In the genomic region with DNA sequence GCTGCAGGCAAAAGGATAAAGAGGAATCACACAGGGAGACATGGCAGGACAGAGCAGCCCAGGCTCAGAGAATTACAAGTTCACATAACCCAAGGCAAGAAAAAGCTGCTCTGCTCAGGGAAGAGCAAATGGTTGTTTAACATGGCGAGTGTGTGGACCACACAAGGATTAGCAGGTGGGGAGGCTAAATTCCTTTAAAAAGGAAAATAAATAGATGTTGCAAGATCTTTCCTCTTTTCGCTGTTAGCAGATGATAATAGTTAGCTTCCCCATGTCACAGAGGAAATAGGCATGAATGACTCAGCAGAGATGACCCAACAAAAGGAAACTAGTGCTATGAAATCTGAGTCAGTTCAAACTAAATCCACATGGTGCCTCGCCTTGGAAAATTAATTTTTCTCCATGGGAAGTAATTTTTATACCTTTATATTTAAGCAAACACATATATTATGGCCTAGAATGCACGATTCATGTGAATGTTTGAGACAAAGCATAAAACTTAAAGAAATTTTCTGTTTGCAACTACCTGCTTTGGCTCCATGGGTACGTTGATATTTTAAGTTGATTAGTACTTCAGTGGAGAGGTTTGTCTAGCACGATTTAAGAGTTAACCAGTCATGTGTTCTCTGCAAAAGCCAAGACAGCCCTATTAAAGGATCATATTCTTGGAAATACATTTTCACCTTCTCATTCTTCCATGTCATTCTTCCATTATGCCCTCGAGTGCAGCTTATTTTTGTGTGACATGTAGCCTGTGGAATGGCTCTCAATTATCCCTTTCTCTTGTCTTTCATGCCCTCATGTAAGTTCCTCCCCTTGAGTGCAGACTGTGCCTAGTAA, we compare ENCODE assay signal across 1 cellular context.
TF ChIP-seq lines count a peak whose summit lies in the region.

No MANE protein-coding gene starts in this region.

TF ChIP-seq in K562, 482 proteins besides CTCF, POLR2A, EP300 and RAD21 (continues in another document):
- TF ChIP-seq, protein P1, sequence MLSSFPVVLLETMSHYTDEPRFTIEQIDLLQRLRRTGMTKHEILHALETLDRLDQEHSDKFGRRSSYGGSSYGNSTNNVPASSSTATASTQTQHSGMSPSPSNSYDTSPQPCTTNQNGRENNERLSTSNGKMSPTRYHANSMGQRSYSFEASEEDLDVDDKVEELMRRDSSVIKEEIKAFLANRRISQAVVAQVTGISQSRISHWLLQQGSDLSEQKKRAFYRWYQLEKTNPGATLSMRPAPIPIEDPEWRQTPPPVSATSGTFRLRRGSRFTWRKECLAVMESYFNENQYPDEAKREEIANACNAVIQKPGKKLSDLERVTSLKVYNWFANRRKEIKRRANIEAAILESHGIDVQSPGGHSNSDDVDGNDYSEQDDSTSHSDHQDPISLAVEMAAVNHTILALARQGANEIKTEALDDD (IDR thresholded peaks at IDR 0.05), result peak; percentile 77
- TF ChIP-seq ZBTB8A (IDR thresholded peaks at IDR 0.05; ENCODE audit: partially characterized antibody), result no peak
- TF ChIP-seq GATA2 (CRISPR knock-in tag; IDR thresholded peaks at IDR 0.05), result no peak
- TF ChIP-seq GABPA (tag; conservative IDR thresholded peaks at IDR 0.05; ENCODE audit: low read depth), result peak; percentile 49
- 0 out of 2 replicates have a peak, but pooled peaks have one; percentile 16 for TF ChIP-seq DMBX1 (CRISPR knock-in tag; IDR thresholded peaks at IDR 0.05; ENCODE audit: borderline replicate concordance)
- no peak for TF ChIP-seq ZKSCAN1 (IDR thresholded peaks at IDR 0.05; ENCODE audit: low read depth, low read length)
- TF ChIP-seq POLR2H (tag; IDR thresholded peaks at IDR 0.05; ENCODE audit: low read depth), result peak; percentile 81
- TF ChIP-seq, protein P2, sequence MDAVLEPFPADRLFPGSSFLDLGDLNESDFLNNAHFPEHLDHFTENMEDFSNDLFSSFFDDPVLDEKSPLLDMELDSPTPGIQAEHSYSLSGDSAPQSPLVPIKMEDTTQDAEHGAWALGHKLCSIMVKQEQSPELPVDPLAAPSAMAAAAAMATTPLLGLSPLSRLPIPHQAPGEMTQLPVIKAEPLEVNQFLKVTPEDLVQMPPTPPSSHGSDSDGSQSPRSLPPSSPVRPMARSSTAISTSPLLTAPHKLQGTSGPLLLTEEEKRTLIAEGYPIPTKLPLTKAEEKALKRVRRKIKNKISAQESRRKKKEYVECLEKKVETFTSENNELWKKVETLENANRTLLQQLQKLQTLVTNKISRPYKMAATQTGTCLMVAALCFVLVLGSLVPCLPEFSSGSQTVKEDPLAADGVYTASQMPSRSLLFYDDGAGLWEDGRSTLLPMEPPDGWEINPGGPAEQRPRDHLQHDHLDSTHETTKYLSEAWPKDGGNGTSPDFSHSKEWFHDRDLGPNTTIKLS (IDR thresholded peaks at IDR 0.05; ENCODE audit: borderline replicate concordance, low read depth), result no peak
- no peak for TF ChIP-seq XRCC5 (IDR thresholded peaks at IDR 0.05; ENCODE audit: low read depth, low read length)
- TF ChIP-seq HDAC3 (IDR thresholded peaks at IDR 0.05; ENCODE audit: borderline replicate concordance, partially characterized antibody), result no peak
- no peak for TF ChIP-seq PHF20 (IDR thresholded peaks at IDR 0.05; ENCODE audit: partially characterized antibody)
- TF ChIP-seq ZFP30 (CRISPR knock-in tag; IDR thresholded peaks at IDR 0.05; ENCODE audit: borderline replicate concordance), result no peak
- TF ChIP-seq, protein P3, sequence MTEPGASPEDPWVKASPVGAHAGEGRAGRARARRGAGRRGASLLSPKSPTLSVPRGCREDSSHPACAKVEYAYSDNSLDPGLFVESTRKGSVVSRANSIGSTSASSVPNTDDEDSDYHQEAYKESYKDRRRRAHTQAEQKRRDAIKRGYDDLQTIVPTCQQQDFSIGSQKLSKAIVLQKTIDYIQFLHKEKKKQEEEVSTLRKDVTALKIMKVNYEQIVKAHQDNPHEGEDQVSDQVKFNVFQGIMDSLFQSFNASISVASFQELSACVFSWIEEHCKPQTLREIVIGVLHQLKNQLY (CRISPR knock-in tag; conservative IDR thresholded peaks at IDR 0.05), result no peak
- peak; percentile 88 for TF ChIP-seq BACH1 (tag; IDR thresholded peaks at IDR 0.05)
- no peak for TF ChIP-seq THAP7 (CRISPR knock-in tag; IDR thresholded peaks at IDR 0.05)
- no peak for TF ChIP-seq USF1 (CRISPR knock-in tag; IDR thresholded peaks at IDR 0.05)
- TF ChIP-seq YBX1 (IDR thresholded peaks at IDR 0.05), result no peak
- no peak for TF ChIP-seq ZNF830 (CRISPR knock-in tag; IDR thresholded peaks at IDR 0.05)
- TF ChIP-seq ZNF655 (CRISPR knock-in tag; IDR thresholded peaks at IDR 0.05), result no peak
- TF ChIP-seq, protein P4, sequence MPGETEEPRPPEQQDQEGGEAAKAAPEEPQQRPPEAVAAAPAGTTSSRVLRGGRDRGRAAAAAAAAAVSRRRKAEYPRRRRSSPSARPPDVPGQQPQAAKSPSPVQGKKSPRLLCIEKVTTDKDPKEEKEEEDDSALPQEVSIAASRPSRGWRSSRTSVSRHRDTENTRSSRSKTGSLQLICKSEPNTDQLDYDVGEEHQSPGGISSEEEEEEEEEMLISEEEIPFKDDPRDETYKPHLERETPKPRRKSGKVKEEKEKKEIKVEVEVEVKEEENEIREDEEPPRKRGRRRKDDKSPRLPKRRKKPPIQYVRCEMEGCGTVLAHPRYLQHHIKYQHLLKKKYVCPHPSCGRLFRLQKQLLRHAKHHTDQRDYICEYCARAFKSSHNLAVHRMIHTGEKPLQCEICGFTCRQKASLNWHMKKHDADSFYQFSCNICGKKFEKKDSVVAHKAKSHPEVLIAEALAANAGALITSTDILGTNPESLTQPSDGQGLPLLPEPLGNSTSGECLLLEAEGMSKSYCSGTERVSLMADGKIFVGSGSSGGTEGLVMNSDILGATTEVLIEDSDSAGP (CRISPR knock-in tag; IDR thresholded peaks at IDR 0.05), result no peak
- peak; percentile 76; the same call in 1 of the 2 replicates for TF ChIP-seq SMARCC2 (IDR thresholded peaks at IDR 0.05; ENCODE audit: low read depth)
- peak; percentile 49; the same call in 1 of the 2 replicates for TF ChIP-seq MGA (IDR thresholded peaks at IDR 0.05)
- TF ChIP-seq NR2C2 (CRISPR knock-in tag; IDR thresholded peaks at IDR 0.05), result no peak
- peak; percentile 59 for TF ChIP-seq NR2C2 (tag; IDR thresholded peaks at IDR 0.05)
- no peak for TF ChIP-seq MLLT1 (IDR thresholded peaks at IDR 0.05)
- peak in 1 of 2 experiments; percentile 57; a peak in 2 of 4 replicates for TF ChIP-seq RCOR1 (IDR thresholded peaks at IDR 0.05; ENCODE audit: borderline replicate concordance in 1 of 2, low read depth in 2 of 2, low read length in 2 of 2)
- TF ChIP-seq, protein P5, sequence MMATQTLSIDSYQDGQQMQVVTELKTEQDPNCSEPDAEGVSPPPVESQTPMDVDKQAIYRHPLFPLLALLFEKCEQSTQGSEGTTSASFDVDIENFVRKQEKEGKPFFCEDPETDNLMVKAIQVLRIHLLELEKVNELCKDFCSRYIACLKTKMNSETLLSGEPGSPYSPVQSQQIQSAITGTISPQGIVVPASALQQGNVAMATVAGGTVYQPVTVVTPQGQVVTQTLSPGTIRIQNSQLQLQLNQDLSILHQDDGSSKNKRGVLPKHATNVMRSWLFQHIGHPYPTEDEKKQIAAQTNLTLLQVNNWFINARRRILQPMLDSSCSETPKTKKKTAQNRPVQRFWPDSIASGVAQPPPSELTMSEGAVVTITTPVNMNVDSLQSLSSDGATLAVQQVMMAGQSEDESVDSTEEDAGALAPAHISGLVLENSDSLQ (IDR thresholded peaks at IDR 0.05), result 0 out of 2 replicates have a peak, but pooled peaks have one; percentile 4
